Comparison of ENCODE assay signal across 2 cellular contexts in the genomic region with DNA sequence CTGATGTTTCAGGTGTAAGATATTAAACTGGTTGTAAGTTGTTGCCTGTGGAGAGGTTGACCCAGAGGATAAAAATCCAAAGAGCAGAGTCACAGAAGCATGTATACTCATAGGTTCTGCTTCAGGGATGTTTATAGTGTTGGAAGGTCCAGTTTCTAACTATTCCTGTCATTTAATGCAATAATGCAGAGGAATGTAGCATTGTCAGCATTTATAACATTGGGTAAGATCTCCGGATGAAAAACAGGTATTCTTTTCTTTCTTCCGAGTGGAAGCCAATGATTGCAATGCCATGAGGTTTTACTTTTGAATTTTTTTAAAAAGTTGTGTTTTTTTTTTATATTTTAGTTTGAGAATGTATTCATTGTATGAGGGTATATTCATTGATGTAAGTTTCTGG.
A peak's percentile ranks its signal among the peaks of the same experiment; 100 is the strongest.
TF ChIP-seq lines count a peak whose summit lies in the region.

No MANE protein-coding gene starts in this region.

TF ChIP-seq in HepG2, 621 proteins besides CTCF, POLR2A, EP300 and RAD21:
- TF ChIP-seq, protein P1, sequence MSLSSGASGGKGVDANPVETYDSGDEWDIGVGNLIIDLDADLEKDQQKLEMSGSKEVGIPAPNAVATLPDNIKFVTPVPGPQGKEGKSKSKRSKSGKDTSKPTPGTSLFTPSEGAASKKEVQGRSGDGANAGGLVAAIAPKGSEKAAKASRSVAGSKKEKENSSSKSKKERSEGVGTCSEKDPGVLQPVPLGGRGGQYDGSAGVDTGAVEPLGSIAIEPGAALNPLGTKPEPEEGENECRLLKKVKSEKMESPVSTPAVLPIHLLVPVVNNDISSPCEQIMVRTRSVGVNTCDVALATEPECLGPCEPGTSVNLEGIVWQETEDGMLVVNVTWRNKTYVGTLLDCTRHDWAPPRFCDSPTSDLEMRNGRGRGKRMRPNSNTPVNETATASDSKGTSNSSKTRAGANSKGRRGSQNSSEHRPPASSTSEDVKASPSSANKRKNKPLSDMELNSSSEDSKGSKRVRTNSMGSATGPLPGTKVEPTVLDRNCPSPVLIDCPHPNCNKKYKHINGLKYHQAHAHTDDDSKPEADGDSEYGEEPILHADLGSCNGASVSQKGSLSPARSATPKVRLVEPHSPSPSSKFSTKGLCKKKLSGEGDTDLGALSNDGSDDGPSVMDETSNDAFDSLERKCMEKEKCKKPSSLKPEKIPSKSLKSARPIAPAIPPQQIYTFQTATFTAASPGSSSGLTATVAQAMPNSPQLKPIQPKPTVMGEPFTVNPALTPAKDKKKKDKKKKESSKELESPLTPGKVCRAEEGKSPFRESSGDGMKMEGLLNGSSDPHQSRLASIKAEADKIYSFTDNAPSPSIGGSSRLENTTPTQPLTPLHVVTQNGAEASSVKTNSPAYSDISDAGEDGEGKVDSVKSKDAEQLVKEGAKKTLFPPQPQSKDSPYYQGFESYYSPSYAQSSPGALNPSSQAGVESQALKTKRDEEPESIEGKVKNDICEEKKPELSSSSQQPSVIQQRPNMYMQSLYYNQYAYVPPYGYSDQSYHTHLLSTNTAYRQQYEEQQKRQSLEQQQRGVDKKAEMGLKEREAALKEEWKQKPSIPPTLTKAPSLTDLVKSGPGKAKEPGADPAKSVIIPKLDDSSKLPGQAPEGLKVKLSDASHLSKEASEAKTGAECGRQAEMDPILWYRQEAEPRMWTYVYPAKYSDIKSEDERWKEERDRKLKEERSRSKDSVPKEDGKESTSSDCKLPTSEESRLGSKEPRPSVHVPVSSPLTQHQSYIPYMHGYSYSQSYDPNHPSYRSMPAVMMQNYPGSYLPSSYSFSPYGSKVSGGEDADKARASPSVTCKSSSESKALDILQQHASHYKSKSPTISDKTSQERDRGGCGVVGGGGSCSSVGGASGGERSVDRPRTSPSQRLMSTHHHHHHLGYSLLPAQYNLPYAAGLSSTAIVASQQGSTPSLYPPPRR (CRISPR knock-in tag; IDR thresholded peaks at IDR 0.05; ENCODE audit: borderline replicate concordance) = no peak
- TF ChIP-seq MAFF (IDR thresholded peaks at IDR 0.05; ENCODE audit: low read depth, low read length) = peak; percentile 52
- peak in 1 of 2 experiments; percentile 68; a peak in 3 of 4 replicates for TF ChIP-seq MAFK (conservative IDR thresholded peaks at IDR 0.05 in 1 of 2, IDR thresholded peaks at IDR 0.05 in 1 of 2; ENCODE audit: low read length in 2 of 2)
- TF ChIP-seq TOE1 (CRISPR knock-in tag; IDR thresholded peaks at IDR 0.05) = no peak

TF ChIP-seq in endothelial cell of umbilical vein, 7 proteins besides CTCF, POLR2A, EP300 and RAD21 (continued from another document):
- no peak for TF ChIP-seq GATA2 (IDR thresholded peaks at IDR 0.05; ENCODE audit: insufficient read depth, insufficient read length, low read depth, low read length)
- TF ChIP-seq FOS (IDR thresholded peaks at IDR 0.05; ENCODE audit: borderline replicate concordance, insufficient read depth, low read length) = no peak
